8 cellular contexts compared by ENCODE assay signal in genomic region chr6:77462359-77463307, GRCh38. TPM values are rescaled to one million over a fixed set of nuclear protein-coding genes. Genes with fewer than 3 reads are reported as not detected.
DNase-seq lines count a peak whose midpoint lies in the region; ATAC-seq, FAIRE-seq and TF ChIP-seq lines count a peak whose summit lies in the region.

No MANE protein-coding gene starts in this region.

- peak; percentile 23 for ATAC-seq in WTC11
- ATAC-seq in HG02981 (IDR thresholded peaks at IDR 0.05; ENCODE audit: unreplicated experiment), result no peak
- no peak for ATAC-seq in GM18498 (IDR thresholded peaks at IDR 0.05; ENCODE audit: unreplicated experiment)

- H3K4me3 ChIP-seq in ovary, result peak overlapping the region; percentile 24

- FAIRE-seq in RCC 7860 (lab: Jason Lieb, UNC), result no peak

- H3K36me3 Mint-ChIP-seq in WTC11, result no peaks in the 10 kb centered on the region

- no peaks in the 10 kb centered on the region for H3K9me3 Mint-ChIP-seq in WTC11

- no peaks in the 10 kb centered on the region for H3K27me3 ChIP-seq in ovary

- H3K36me3 ChIP-seq in ovary, result no peaks in the 10 kb centered on the region

- no peak for TF ChIP-seq POLR2A in ovary (IDR thresholded peaks at IDR 0.05)

- H3K4me3 Mint-ChIP-seq in WTC11, result peak overlapping the region; percentile 93

- H3K27ac ChIP-seq in ovary, result no peak overlapping the region

- peaks cover 62% of the 10 kb centered on the region for H3K27me3 Mint-ChIP-seq in WTC11 (ENCODE audit: low read depth)

- in situ Hi-C loops in Caki2 (cut with HindIII; ENCODE audit: low pct_unique_long_range_greater_than_20kb, low sequenced_read_pairs), result no loop called here

- no peaks in the 10 kb centered on the region for H3K9me3 ChIP-seq in ovary

- TF ChIP-seq CTCF in WTC11 (IDR thresholded peaks at IDR 0.05) (peak; percentile 21; the same call in 1 of the 2 replicates), ovary (IDR thresholded peaks at IDR 0.05) (no peak)

- TF ChIP-seq EP300 in ovary (IDR thresholded peaks at IDR 0.05), result no peak

- POLR2A ChIA-PET in WTC11 (lab: Charles Lee), result no interaction called here

- H3K27ac Mint-ChIP-seq in WTC11, result no peak overlapping the region

- CTCF ChIA-PET in WTC11 (lab: Charles Lee), result interaction anchor here (0.6 to 3.4 kb wide), 10 partner anchors 14 to 916 kb away, joined by 3 to 23 read pairs (median 4); no protein-coding TSS in a partner anchor

- peaks cover 44% of the 10 kb centered on the region for H3K4me1 Mint-ChIP-seq in WTC11

- no peaks in the 10 kb centered on the region for H3K4me1 ChIP-seq in ovary (ENCODE audit: insufficient read depth)

- DNase-seq in Caki2 (ENCODE audit: low read depth) (peak; percentile 6), WTC11 (ENCODE audit: low spot score) (peak; percentile 54), head of caudate nucleus (peak in 36 of 42 donors; percentile 9 to 79 (median 53)), ovary (peak in 1 of 5 donors; percentile 26), RCC 7860 (ENCODE audit: low spot score) (no peak), posterior vena cava (ENCODE audit: low spot score) (no peak)

- intact Hi-C loops in head of caudate nucleus (cut with DNase I) (no loop called here), ovary (cut with DNase I) (no loop called here), posterior vena cava (cut with DNase I) (loop anchor here in 1 of 2 donors (10.0 kb wide), 1 partner anchor 1528 kb away; no protein-coding TSS in a partner anchor)

- 8 to 13% (median 11%) methylated on average over 53 to 55 of the region's 55 CpGs for WGBS in ovary, 3 donors

TF ChIP-seq in WTC11, 78 proteins besides CTCF, POLR2A, EP300 and RAD21 (continues in another document):
- TF ChIP-seq ATF1 (CRISPR knock-in tag; IDR thresholded peaks at IDR 0.05) (no peak), EMX1 (CRISPR knock-in tag; IDR thresholded peaks at IDR 0.05) (no peak), FOXP4 (CRISPR knock-in tag; IDR thresholded peaks at IDR 0.05) (peak; percentile 7; the same call in 1 of the 2 replicates), ZBTB21 (CRISPR knock-in tag; IDR thresholded peaks at IDR 0.05; ENCODE audit: borderline replicate concordance) (peak; percentile 18; the same call in 1 of the 2 replicates), ZNF121 (CRISPR knock-in tag; IDR thresholded peaks at IDR 0.05) (no peak), USF2 (CRISPR knock-in tag; IDR thresholded peaks at IDR 0.05) (no peak), KAT7 (CRISPR knock-in tag; IDR thresholded peaks at IDR 0.05; ENCODE audit: borderline replicate concordance) (peak; percentile 88), NFE2L1 (CRISPR knock-in tag; IDR thresholded peaks at IDR 0.05) (0 out of 2 replicates have a peak, but pooled peaks have one; percentile 16), ZBTB43 (CRISPR knock-in tag; IDR thresholded peaks at IDR 0.05) (no peak), HMGA2 (CRISPR knock-in tag; IDR thresholded peaks at IDR 0.05) (no peak), ZNF396 (CRISPR knock-in tag; IDR thresholded peaks at IDR 0.05; ENCODE audit: borderline replicate concordance) (no peak), GRHL2 (CRISPR knock-in tag; IDR thresholded peaks at IDR 0.05; ENCODE audit: insufficient replicate concordance, severe bottlenecking) (no peak), HMGXB4 (CRISPR knock-in tag; IDR thresholded peaks at IDR 0.05) (peak; percentile 30; the same call in 1 of the 2 replicates), ETV6 (CRISPR knock-in tag; IDR thresholded peaks at IDR 0.05) (0 out of 2 replicates have a peak, but pooled peaks have one; percentile 18), AFF4 (CRISPR knock-in tag; IDR thresholded peaks at IDR 0.05; ENCODE audit: borderline replicate concordance) (no peak), MLX (CRISPR knock-in tag; IDR thresholded peaks at IDR 0.05) (no peak), ZNF219 (CRISPR knock-in tag; IDR thresholded peaks at IDR 0.05; ENCODE audit: borderline replicate concordance) (no peak; the same call in 1 of the 2 replicates), GABPB1 (CRISPR knock-in tag; IDR thresholded peaks at IDR 0.05) (no peak), TP53 (CRISPR knock-in tag; IDR thresholded peaks at IDR 0.05) (0 out of 2 replicates have a peak, but pooled peaks have one; percentile 17)

RNA-seq across cellular contexts. Expression of gene HTR1B, which starts 0.7 kb away (rescaled TPM):
- not detected in 2 replicates for total RNA-seq in Caki2 (2014; rRNA removed; shearing (Covaris generic); ENCODE audit: low replicate concordance)
- 1.5 to 1.7 TPM (median 1.6 TPM) in 3 replicates for total RNA-seq in WTC11 (2021)
- total RNA-seq in ovary, result under 1 TPM in 4 of 7 donors, not detected in 3; 0.12 to 0.55 (median 0.24) TPM
- polyA plus RNA-seq in ovary, result under 1 TPM; 0.33 to 0.63 TPM
- total RNA-seq in posterior vena cava, result 1 to 10 TPM; 7.6 to 9.2 TPM

Comparison
In these comparisons a context has a peak if more than half of its experiments do, and no peak if none do; other contexts are left out.
1. DNase-seq: peak in Caki2 (single experiment), WTC11 (single experiment) and head of caudate nucleus (36 of 42); none in RCC 7860 (single experiment) and posterior vena cava (single experiment).